Comparison of ENCODE assay signal across 8 cellular contexts in the genomic region with DNA sequence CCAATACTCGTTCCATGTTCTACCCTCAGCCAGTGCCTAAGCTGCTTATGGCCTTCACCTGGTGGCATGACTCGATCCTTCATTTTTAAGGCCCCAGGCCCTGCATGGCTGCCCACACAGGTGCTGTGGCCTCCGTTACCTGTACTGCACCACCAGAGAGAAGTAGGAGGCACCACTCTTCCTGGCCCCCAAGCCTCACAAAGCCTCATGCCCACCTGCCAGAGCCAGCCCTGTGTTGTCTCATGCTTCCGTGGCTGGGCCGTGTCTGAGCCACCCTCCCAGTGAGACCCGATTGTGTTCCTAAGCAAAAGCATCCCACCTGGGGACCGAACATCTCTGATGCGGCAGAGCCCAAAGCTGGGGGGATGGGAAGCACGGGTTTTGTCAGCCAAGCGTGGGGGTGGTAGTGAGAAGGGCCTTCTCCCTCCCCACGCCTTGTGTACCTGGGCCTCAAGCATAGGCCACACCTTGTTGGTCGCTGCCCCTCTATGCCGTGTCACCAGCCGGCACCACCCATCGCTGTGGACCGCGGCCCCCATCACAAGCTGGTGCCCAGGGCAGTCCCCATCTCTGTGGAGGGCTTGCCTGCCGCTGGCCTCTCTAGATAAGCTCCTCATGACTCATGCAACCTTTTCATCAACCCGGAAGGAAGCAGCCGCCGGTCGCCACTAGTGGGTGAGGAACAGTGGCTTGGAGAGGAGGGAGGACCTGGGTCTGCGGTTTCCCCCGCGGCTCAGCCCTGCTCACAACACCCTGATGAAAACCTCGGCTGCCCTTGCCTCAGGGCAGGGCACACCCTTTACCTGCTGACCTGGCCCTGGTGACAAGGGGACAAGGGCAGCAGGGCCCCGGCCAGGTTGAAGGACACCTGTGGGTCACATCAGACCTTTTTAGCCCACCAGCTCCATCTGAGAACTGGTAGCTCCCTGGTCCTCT. TPM values are rescaled to one million over a fixed set of nuclear protein-coding genes. Genes with fewer than 3 reads are reported as not detected.
DNase-seq lines count a peak whose midpoint lies in the region; ATAC-seq and TF ChIP-seq lines count a peak whose summit lies in the region.

No MANE protein-coding gene starts in this region.

- TF ChIP-seq EP300 in ovary (IDR thresholded peaks at IDR 0.05) (no peak), tibial nerve (IDR thresholded peaks at IDR 0.05) (peak in 1 of 2 donors; percentile 9)

- H3K9me2 ChIP-seq in OCI-LY7 (ENCODE audit: insufficient read depth, low read length), result no peaks in the 10 kb centered on the region

- peak overlapping the region; percentile 23; the same call in 1 of the 2 replicates for H2AFZ ChIP-seq in OCI-LY7 (ENCODE audit: low read length)

- peaks cover 20% of the 10 kb centered on the region for H3K36me3 ChIP-seq in OCI-LY7 (ENCODE audit: insufficient read depth, low read length)
- H3K36me3 ChIP-seq in ovary, result no peaks in the 10 kb centered on the region
- peaks cover 0 to 3% (median 0%) of the 10 kb centered on the region in 3 donors for H3K36me3 ChIP-seq in tibial nerve

- H3K4me3 ChIP-seq in OCI-LY7 (ENCODE audit: low read depth, low read length, poor library complexity, severe bottlenecking) (peak overlapping the region; percentile 72), ovary (peak overlapping the region; percentile 4), tibial nerve (peak overlapping the region in 3 of 4 donors; percentile 28 to 93 (median 38))

- H4K20me1 ChIP-seq in OCI-LY7 (ENCODE audit: insufficient read depth, low read length), result no peaks in the 10 kb centered on the region

- H3K4me1 ChIP-seq in OCI-LY7 (ENCODE audit: insufficient read depth, low read length, poor library complexity, severe bottlenecking) (peaks cover 63% of the 10 kb centered on the region), ovary (ENCODE audit: insufficient read depth) (peaks cover 19% of the 10 kb centered on the region), tibial nerve (peaks cover 5 to 81% (median 49%) of the 10 kb centered on the region in 4 donors)

- peak overlapping the region; percentile 100 for H3K4me2 ChIP-seq in OCI-LY7 (ENCODE audit: low read length)

- 60 to 67% (median 63%) methylated on average over 27 of the region's 27 CpGs for WGBS in ovary, 3 donors
- 55 to 68% methylated on average over 23 of the region's 27 CpGs for WGBS in tibial nerve, 2 donors

- CTCF ChIA-PET in OCI-LY7 (lab: Charles Lee; ENCODE audit: unreplicated experiment), result interaction anchor here (0.9 to 2.3 kb wide), 4 partner anchors 15 to 51 kb away, joined by 4 to 16 read pairs (median 10); a partner anchor contains a TSS

- ATAC-seq in HG03039 (IDR thresholded peaks at IDR 0.05; ENCODE audit: unreplicated experiment), result peak; percentile 22

- H3K27me3 ChIP-seq in ovary, result no peaks in the 10 kb centered on the region
- no peaks in the 10 kb centered on the region for H3K27me3 ChIP-seq in tibial nerve

- intact Hi-C loops in OCI-LY7 (cut with micrococcal nuclease; ENCODE audit: unreplicated experiment) (loop anchor here (1.0 kb wide), 1 partner anchor 20 kb away; no protein-coding TSS in a partner anchor), ovary (cut with DNase I) (loop anchor here in 2 of 4 donors (10.0 kb wide), 2 partner anchors 331 to 1161 kb away; a partner anchor contains a TSS)

- H3K9me3 ChIP-seq in OCI-LY7 (ENCODE audit: low read length) (no peaks in the 10 kb centered on the region), ovary (no peaks in the 10 kb centered on the region), tibial nerve (no peaks in the 10 kb centered on the region)

- H3K79me2 ChIP-seq in OCI-LY7 (ENCODE audit: insufficient read depth, low read depth, low read length), result peaks cover 21% of the 10 kb centered on the region; the same call in 1 of the 2 replicates

- DNase-seq in NCI-H2227 (lab: John Stamatoyannopoulos, UW; ENCODE audit: unreplicated experiment), result peak; percentile 35
- no peak for DNase-seq in NCI-H2227 treated with DMSO at 0.1 percent for 48 hours (lab: John Stamatoyannopoulos, UW)
- DNase-seq in OCI-LY7 (ENCODE audit: low spot score), result peak; percentile 80
- peak; percentile 84 for DNase-seq in activated T-cell treated with anti-CD3 and anti-CD28 coated beads for 24 hours (ENCODE audit: low read depth)
- peak; percentile 32 for DNase-seq in fibroblast of gingiva (ENCODE audit: low read depth)
- DNase-seq in ovary, result peak; percentile 27 to 69 (median 57)
- DNase-seq in tibial nerve (ENCODE audit: low spot score in 2 of 2), result peak in 1 of 2 donors; percentile 40

- POLR2A ChIA-PET in OCI-LY7 (lab: Charles Lee), result interaction anchor here (1.5 to 2.9 kb wide), 3 partner anchors 15 to 57 kb away, joined by 3 to 59 read pairs (median 12); a partner anchor contains a TSS

- TF ChIP-seq POLR2A in ovary (IDR thresholded peaks at IDR 0.05) (no peak), tibial nerve (IDR thresholded peaks at IDR 0.05) (no peak)

- peak overlapping the region; percentile 84 for H3K27ac ChIP-seq in OCI-LY7 (ENCODE audit: low read depth, low read length, poor library complexity, severe bottlenecking)
- H3K27ac ChIP-seq in ovary, result no peak overlapping the region
- H3K27ac ChIP-seq in tibial nerve, result peak overlapping the region; percentile 19 to 96 (median 90)

- TF ChIP-seq CTCF in OCI-LY7 (conservative IDR thresholded peaks at IDR 0.05; ENCODE audit: low read length), result no peak
- no peak for TF ChIP-seq CTCF in ovary (IDR thresholded peaks at IDR 0.05)
- TF ChIP-seq CTCF in tibial nerve (IDR thresholded peaks at IDR 0.05), result no peak

- BruUV-seq in OCI-LY7 (replicated peaks; lab: Mats Ljungman, UMichigan), result no TSS peak

RNA-seq across cellular contexts. Expression of a gene that starts 2.7 kb away (rescaled TPM):
- 22.7 and 41.9 TPM in 2 replicates for total RNA-seq in OCI-LY7 (2014; rRNA removed; shearing (Covaris generic))
- total RNA-seq in OCI-LY7 (2022) (51.8 and 53.5 TPM in 2 replicates), ovary (10 to 100 TPM; 15.1 to 25.2 (median 23.2) TPM), tibial nerve (10 to 100 TPM; 55.3 to 90.6 (median 64.0) TPM)
- 10 to 100 TPM in 1 of 2 donors, 1 to 10 TPM in 1; 3.5 to 27.3 TPM for polyA plus RNA-seq in ovary

RNA-seq across cellular contexts. Expression of a gene that starts 5.4 kb away (rescaled TPM):
- total RNA-seq in OCI-LY7 (2014; rRNA removed; shearing (Covaris generic)), result 13.0 and 17.6 TPM in 2 replicates
- total RNA-seq in OCI-LY7 (2022) (15.8 and 16.7 TPM in 2 replicates), ovary (1 to 10 TPM; 2.7 to 9.9 (median 4.3) TPM), tibial nerve (10 to 100 TPM in 1 of 4 donors, 1 to 10 TPM in 3; 4.5 to 16.1 (median 7.2) TPM)
- 1 to 10 TPM; 4.0 to 5.3 TPM for polyA plus RNA-seq in ovary

RNA-seq across cellular contexts. Expression of a gene that starts 7.7 kb away (rescaled TPM):
- 24.7 and 30.6 TPM in 2 replicates for total RNA-seq in OCI-LY7 (2014; rRNA removed; shearing (Covaris generic))
- total RNA-seq in OCI-LY7 (2022) (65.9 and 69.4 TPM in 2 replicates), ovary (10 to 100 TPM; 13.7 to 24.2 (median 21.6) TPM), tibial nerve (10 to 100 TPM; 14.2 to 24.0 (median 21.4) TPM)
- polyA plus RNA-seq in ovary, result 10 to 100 TPM; 11.5 to 13.8 TPM

RNA-seq across cellular contexts. Expression of a gene that starts 21.0 kb away (rescaled TPM):
- total RNA-seq in OCI-LY7 (2014; rRNA removed; shearing (Covaris generic)), result 54.1 and 78.1 TPM in 2 replicates
- total RNA-seq in OCI-LY7 (2022), result 67.3 and 70.6 TPM in 2 replicates
- 10 to 100 TPM; 15.5 to 34.3 (median 26.8) TPM for total RNA-seq in ovary
- 10 to 100 TPM in 1 of 2 donors, 1 to 10 TPM in 1; 2.2 to 21.7 TPM for polyA plus RNA-seq in ovary
- 10 to 100 TPM; 28.0 to 66.3 (median 54.8) TPM for total RNA-seq in tibial nerve

RNA-seq across cellular contexts. Expression of a gene that starts 59.7 kb away (rescaled TPM):
- 0.88 and 2.1 TPM in 2 replicates for total RNA-seq in OCI-LY7 (2014; rRNA removed; shearing (Covaris generic))
- total RNA-seq in OCI-LY7 (2022), result 1.4 and 2.4 TPM in 2 replicates
- 1 to 10 TPM; 2.1 to 4.2 (median 2.5) TPM for total RNA-seq in ovary
- 1 to 10 TPM in 1 of 2 donors, under 1 TPM in 1; 0.27 to 2.2 TPM for polyA plus RNA-seq in ovary
- total RNA-seq in tibial nerve, result 1 to 10 TPM in 3 of 4 donors, under 1 TPM in 1; 0.90 to 8.2 (median 2.0) TPM

Comparison
In these comparisons a context has a peak if more than half of its experiments do, and no peak if none do; other contexts are left out.
1. H3K27ac ChIP-seq: peak in OCI-LY7 (single experiment) and tibial nerve (4 of 4); none in ovary (0 of 2).
2. H3K4me3 ChIP-seq: peak in every context shown above with its lines; median percentile 72 in OCI-LY7; 38 in tibial nerve; 4 in ovary.